ENCODE assay signal across 21 cellular contexts in genomic region chr13:50235604-50236003, GRCh38.
DNase-seq lines count a peak whose midpoint lies in the region; ATAC-seq, FAIRE-seq and TF ChIP-seq lines count a peak whose summit lies in the region.
"Had no signal": no experiment of that assay in that cellular context is flagged by ENCODE, and none has a peak within 500 bp of the region (broad histone marks: within the 10 kb centered on the region; RNA-seq: fewer than 3 reads in every experiment).

No MANE protein-coding gene starts in this region.

- no peak for ATAC-seq in GM18868 (IDR thresholded peaks at IDR 0.05; ENCODE audit: unreplicated experiment)

- H3K4me3 ChIP-seq in CD4-positive, alpha-beta memory T cell (ENCODE audit: low read length in 2 of 2), result peak overlapping the region; percentile 34 to 55
- peak overlapping the region; percentile 67 for H3K4me3 ChIP-seq in OCI-LY3 (ENCODE audit: low read length)
- H3K4me3 ChIP-seq: ascending aorta, GM23248 had no signal

- peak overlapping the region; percentile 77 for H3K27ac ChIP-seq in CD4-positive, alpha-beta memory T cell (ENCODE audit: low read depth, low read length)
- H3K27ac ChIP-seq in OCI-LY3 (ENCODE audit: low read length), result peak overlapping the region; percentile 83
- H3K27ac ChIP-seq: ascending aorta, GM23248, parathyroid adenoma had no signal

- H3K9me3 ChIP-seq in CD4-positive, alpha-beta memory T cell (ENCODE audit: control insufficient read depth in 1 of 2, low read length in 2 of 2), result no peaks in the 10 kb centered on the region
- H3K9me3 ChIP-seq in OCI-LY3 (ENCODE audit: insufficient read depth, low read length), result 0 out of 2 replicates have a peak, but pooled peaks cover 9% of the 10 kb centered on the region
- H3K9me3 ChIP-seq: ascending aorta, BE2C had no signal

- intact Hi-C loops in CD4-positive, alpha-beta memory T cell (cut with micrococcal nuclease), result loop anchor here (2.0 to 10.0 kb wide), 6 partner anchors 83 to 677 kb away; partner anchors contain the start of gene TRIM13
- intact Hi-C loops in cardiac septum (cut with DNase I), result no loop called here

- TF ChIP-seq CTCF in OCI-LY3 (IDR thresholded peaks at IDR 0.05; ENCODE audit: low read depth, low read length), result no peak

- H3K4me1 Mint-ChIP-seq in CD4-positive, alpha-beta memory T cell, result peaks cover 35 to 59% (median 44%) of the 10 kb centered on the region in 4 donors
- H3K4me1 Mint-ChIP-seq in immature natural killer cell, result peaks cover 29 to 32% of the 10 kb centered on the region in 2 donors

- H3K79me2 ChIP-seq in OCI-LY3 (ENCODE audit: low read length), result no peaks in the 10 kb centered on the region
- H3K79me2 ChIP-seq: parathyroid adenoma had no signal

- H3K9ac ChIP-seq in OCI-LY3 (ENCODE audit: low read length), result peak overlapping the region; percentile 71
- H3K9ac ChIP-seq: GM23248, parathyroid adenoma had no signal

- peaks cover 0 to 8% (median 6%) of the 10 kb centered on the region in 8 donors for H3K9me3 Mint-ChIP-seq in CD4-positive, alpha-beta memory T cell
- H3K9me3 Mint-ChIP-seq in immature natural killer cell, result peaks cover 0 to 1% (median 0%) of the 10 kb centered on the region in 6 donors

- H3K36me3 Mint-ChIP-seq in CD4-positive, alpha-beta memory T cell, result peaks cover 7 to 16% of the 10 kb centered on the region in 2 donors
- H3K36me3 Mint-ChIP-seq in immature natural killer cell, result peaks cover 0 to 5% (median 0%) of the 10 kb centered on the region in 3 donors

- peak overlapping the region; percentile 95 for H3K4me2 ChIP-seq in OCI-LY3 (ENCODE audit: low read length)

- peak in 2 of 5 donors; percentile 21 to 22 for DNase-seq in CD4-positive, alpha-beta memory T cell
- DNase-seq in GM12891 (ENCODE audit: insufficient read length, low spot score) (no peak), immature natural killer cell (no peak), cardiac septum (ENCODE audit: low spot score) (no peak), iPS-NIHi11 (ENCODE audit: low spot score) (no peak)
- DNase-seq: activated CD8-positive, alpha-beta memory T cell treated with anti-CD3 and anti-CD28 coated beads for 24 hours; activated gamma-delta T cell; BE2C; GM23248; naive B cell; NCI-H1694 treated with DMSO at 0.1 percent for 48 hours; NCI-H446; NK-92 treated with Interleukin-12 subunit alpha and Interleukin-12 subunit beta, amount 100 ng/mL, for 24 hours; stimulated activated CD4-positive, alpha-beta T cell treated with anti-CD3 and anti-CD28 coated beads, Interleukin-1b, Interleukin-23, amount 100 ng/mL, for 48 hours had no signal

- FAIRE-seq in GM12891 (lab: Jason Lieb, UNC), result peak; percentile 43
- FAIRE-seq: endometrium, islet of Langerhans, urothelium cell line had no signal

- peak overlapping the region; percentile 83 to 97 (median 95) for H3K27ac Mint-ChIP-seq in CD4-positive, alpha-beta memory T cell
- H3K27ac Mint-ChIP-seq in immature natural killer cell, result peak overlapping the region; percentile 8 to 91 (median 76)

- H3K27me3 Mint-ChIP-seq in CD4-positive, alpha-beta memory T cell, result no peaks in the 10 kb centered on the region
- H3K27me3 Mint-ChIP-seq in immature natural killer cell (ENCODE audit: low read depth in 3 of 3), result peaks cover 0 to 2% (median 2%) of the 10 kb centered on the region in 3 donors
- H3K27me3 Mint-ChIP-seq: naive B cell had no signal

- POLR2A ChIA-PET in CD4-positive, alpha-beta memory T cell (lab: Charles Lee; ENCODE audit: partially characterized antibody), result interaction anchor here (0.8 to 4.1 kb wide), 13 partner anchors 10 to 674 kb away, joined by 3 to 61 read pairs (median 9); partner anchors contain the start of genes RNASEH2B, SPRYD7 and TRIM13

- peaks cover 44% of the 10 kb centered on the region for H3K4me1 ChIP-seq in CD4-positive, alpha-beta memory T cell (ENCODE audit: insufficient read depth, low read length)
- peaks cover 55% of the 10 kb centered on the region for H3K4me1 ChIP-seq in OCI-LY3 (ENCODE audit: low read length)
- H3K4me1 ChIP-seq: ascending aorta, BE2C, parathyroid adenoma had no signal

- no peaks in the 10 kb centered on the region for H3K36me3 ChIP-seq in CD4-positive, alpha-beta memory T cell (ENCODE audit: insufficient read depth, low read length)
- H3K36me3 ChIP-seq in OCI-LY3 (replicated peaks; ENCODE audit: low read depth, low read length), result peaks cover 4% of the 10 kb centered on the region
- H3K36me3 ChIP-seq: ascending aorta, BE2C had no signal

- H2AFZ ChIP-seq in OCI-LY3 (ENCODE audit: low read depth, low read length), result no peak overlapping the region
- H2AFZ ChIP-seq: GM23248, parathyroid adenoma had no signal

- CTCF ChIA-PET in CD4-positive, alpha-beta memory T cell (lab: Charles Lee; ENCODE audit: partially characterized antibody), result interaction anchor here (1.0 to 2.8 kb wide), 14 partner anchors 13 to 676 kb away, joined by 3 to 13 read pairs (median 4); partner anchors contain the start of gene TRIM13

- no peaks in the 10 kb centered on the region for H3K27me3 ChIP-seq in CD4-positive, alpha-beta memory T cell (ENCODE audit: insufficient read depth, low read length)
- no peaks in the 10 kb centered on the region for H3K27me3 ChIP-seq in OCI-LY3 (ENCODE audit: low read depth, low read length)
- H3K27me3 ChIP-seq: ascending aorta, BE2C had no signal

- H4K20me1 ChIP-seq in OCI-LY3 (ENCODE audit: insufficient read depth, low read length), result no peaks in the 10 kb centered on the region

- TF ChIP-seq POLR2A in GM12891 (IDR thresholded peaks at IDR 0.05; ENCODE audit: low read depth, low read length), result no peak

- H3K4me3 Mint-ChIP-seq in CD4-positive, alpha-beta memory T cell, result peak overlapping the region; percentile 76 to 93 (median 86)
- peak overlapping the region; percentile 51 to 88 (median 80) for H3K4me3 Mint-ChIP-seq in immature natural killer cell

TF ChIP-seq in GM12891, 5 proteins besides CTCF, POLR2A, EP300 and RAD21:
- TF ChIP-seq POU2F2 (IDR thresholded peaks at IDR 0.05; ENCODE audit: low read depth, low read length) (no peak), POLR2AphosphoS5 (IDR thresholded peaks at IDR 0.05; ENCODE audit: low read depth, low read length) (no peak), TAF1 (IDR thresholded peaks at IDR 0.05; ENCODE audit: low read depth, low read length) (no peak), SPI1 (IDR thresholded peaks at IDR 0.05; ENCODE audit: low read depth, low read length) (no peak), PAX5 (IDR thresholded peaks at IDR 0.05; ENCODE audit: insufficient read depth, low read length, severe bottlenecking) (no peak)
